In the genomic region with DNA sequence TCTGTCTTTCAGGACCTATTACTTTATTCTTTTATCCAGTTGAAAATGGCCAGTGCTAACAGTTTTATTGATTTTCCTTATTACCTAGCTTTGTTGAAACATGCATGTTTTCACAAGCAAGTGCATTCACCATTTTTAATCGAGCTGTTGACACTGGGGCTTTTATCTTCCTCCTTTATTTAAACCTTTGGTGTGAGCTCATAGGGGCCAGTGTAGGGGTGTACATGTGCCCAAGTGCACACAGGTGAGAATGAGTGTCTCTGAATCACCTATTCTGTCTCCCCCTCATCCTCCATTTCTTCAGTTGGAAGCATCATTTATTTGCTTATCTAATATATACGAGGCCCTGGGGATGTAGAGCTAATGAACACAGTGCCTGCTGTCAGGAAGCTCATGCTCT, we compare ENCODE assay signal across 24 cellular contexts.
DNase-seq lines count a peak whose midpoint lies in the region; ATAC-seq and TF ChIP-seq lines count a peak whose summit lies in the region.
"Had no signal": no experiment of that assay in that cellular context is flagged by ENCODE, and none has a peak within 500 bp of the region (broad histone marks: within the 10 kb centered on the region; RNA-seq: fewer than 3 reads in every experiment).

No MANE protein-coding gene starts in this region.

- POLR2A ChIA-PET in PC-9 (lab: Charles Lee; ENCODE audit: unreplicated experiment): no interaction called here

- H3F3A ChIP-seq in PC-9 (ENCODE audit: insufficient read depth, low read depth): peaks cover 22% of the 10 kb centered on the region

- H3K4me3 Mint-ChIP-seq in activated CD8-positive, alpha-beta memory T cell treated with anti-CD3 and anti-CD28 coated beads, Interleukin-2, amount 10 ng/mL, durations not matched to agents 7 days and 5 days: no peak overlapping the region
- H3K4me3 Mint-ChIP-seq: GM23338, memory B cell, WTC11 had no signal

- peaks cover 46% of the 10 kb centered on the region for H3K36me3 Mint-ChIP-seq in activated CD8-positive, alpha-beta memory T cell treated with anti-CD3 and anti-CD28 coated beads, Interleukin-2, amount 10 ng/mL, durations not matched to agents 7 days and 5 days
- H3K36me3 Mint-ChIP-seq: WTC11 had no signal

- H3K4me1 Mint-ChIP-seq in activated CD8-positive, alpha-beta memory T cell treated with anti-CD3 and anti-CD28 coated beads, Interleukin-2, amount 10 ng/mL, durations not matched to agents 7 days and 5 days: peaks cover 51% of the 10 kb centered on the region

- H3K27me3 Mint-ChIP-seq in activated CD8-positive, alpha-beta memory T cell treated with anti-CD3 and anti-CD28 coated beads, Interleukin-2, amount 10 ng/mL, durations not matched to agents 7 days and 5 days: no peaks in the 10 kb centered on the region
- H3K27me3 Mint-ChIP-seq: memory B cell had no signal

- intact Hi-C loops in PC-9 (cut with micrococcal nuclease; ENCODE audit: unreplicated experiment): no loop called here
- intact Hi-C loops in sigmoid colon (cut with DNase I): no loop called here
- intact Hi-C loops in left colon (cut with DNase I, micrococcal nuclease): no loop called here

- BruUV-seq in PC-9 (replicated peaks; lab: Mats Ljungman, UMichigan): no TSS peak

- peaks cover 6% of the 10 kb centered on the region; the same call in 1 of the 2 replicates for H4K20me1 ChIP-seq in PC-9 (ENCODE audit: insufficient read depth)

- TF ChIP-seq EP300 in sigmoid colon (IDR thresholded peaks at IDR 0.05): no peak

- CTCF ChIA-PET in activated CD8-positive, alpha-beta memory T cell treated with anti-CD3 and anti-CD28 coated beads, Interleukin-2, amount 10 ng/mL, durations not matched to agents 7 days and 5 days (lab: Charles Lee): interaction anchor here (1.0 to 2.0 kb wide), 5 partner anchors 9 to 72 kb away, joined by 5 to 8 read pairs (median 6); no protein-coding TSS in a partner anchor
- CTCF ChIA-PET in PC-9 (lab: Charles Lee): interaction anchor here (1.1 kb wide), 1 partner anchor 18 kb away, joined by 6 read pairs; no protein-coding TSS in a partner anchor

- 0 out of 2 replicates have a peak, but pooled peaks cover 17% of the 10 kb centered on the region for H3K79me2 ChIP-seq in PC-9 (ENCODE audit: low read depth)

- H3K27ac Mint-ChIP-seq in activated CD8-positive, alpha-beta memory T cell treated with anti-CD3 and anti-CD28 coated beads, Interleukin-2, amount 10 ng/mL, durations not matched to agents 7 days and 5 days: peak overlapping the region; percentile 89
- H3K27ac Mint-ChIP-seq: GM23338, memory B cell, WTC11 had no signal

- H3K9me3 ChIP-seq in PC-9 (ENCODE audit: insufficient read depth, low read depth) (no peaks in the 10 kb centered on the region), sigmoid colon (no peaks in the 10 kb centered on the region)
- H3K9me3 ChIP-seq: heart right ventricle, upper lobe of left lung had no signal

- WGBS in sigmoid colon, 2 donors: 65 to 79% methylated on average over 2 of the region's 2 CpGs

- H3K36me3 ChIP-seq in PC-9 (ENCODE audit: low read depth) (no peaks in the 10 kb centered on the region), sigmoid colon (peaks cover 0 to 6% (median 0%) of the 10 kb centered on the region in 4 donors)

- peaks cover 36% of the 10 kb centered on the region for H3K4me1 ChIP-seq in PC-9 (replicated peaks; ENCODE audit: insufficient read depth)
- H3K4me1 ChIP-seq in sigmoid colon: peaks cover 0 to 68% (median 54%) of the 10 kb centered on the region in 4 donors

- ATAC-seq in activated CD8-positive, alpha-beta memory T cell treated with anti-CD3 and anti-CD28 coated beads, Interleukin-2, amount 10 ng/mL, durations not matched to agents 7 days and 5 days: no peak
- ATAC-seq in GM19455 (IDR thresholded peaks at IDR 0.05; ENCODE audit: unreplicated experiment) (no peak), left colon (no peak)
- ATAC-seq: GM23338, heart right ventricle, left cardiac atrium, WTC11 had no signal

- no peak for TF ChIP-seq CTCF in PC-9 (conservative IDR thresholded peaks at IDR 0.05)
- no peak for TF ChIP-seq CTCF in sigmoid colon (IDR thresholded peaks at IDR 0.05)

- peak overlapping the region; percentile 63 for H3K4me2 ChIP-seq in PC-9
- H3K4me2 ChIP-seq: GM23338, KMS-11 had no signal

- H3K9me2 ChIP-seq in PC-9 (ENCODE audit: insufficient read depth): no peaks in the 10 kb centered on the region

- no peak for TF ChIP-seq POLR2A in sigmoid colon (IDR thresholded peaks at IDR 0.05)

- no peak for DNase-seq in activated CD8-positive, alpha-beta memory T cell treated with anti-CD3 and anti-CD28 coated beads, Interleukin-2, amount 10 ng/mL, durations not matched to agents 7 days and 5 days
- no peak for DNase-seq in activated CD8-positive, alpha-beta memory T cell treated with anti-CD3 and anti-CD28 coated beads, Interleukin-2, amount 50 U/mL, for 48 hours
- DNase-seq in NCI-H1930 (lab: John Stamatoyannopoulos, UW) (peak; percentile 83 to 86), PC-9 (no peak), sigmoid colon (no peak), NCI-H510A treated with DMSO at 0.1 percent for 48 hours (lab: John Stamatoyannopoulos, UW) (no peak), left colon (no peak)
- DNase-seq: activated CD4-positive, alpha-beta T cell treated with anti-CD3 and anti-CD28 coated beads, Interleukin-2, amount 50 U/mL, for 4 hours; activated gamma-delta T cell treated with Interleukin-2 at 50 U/mL for 16 hours; effector CD4-positive, alpha-beta T cell; erythroblast; heart right ventricle; left cardiac atrium; NCI-H2029; NCI-H524; stimulated activated CD4-positive, alpha-beta T cell treated with anti-CD3 and anti-CD28 coated beads, Interleukin-1b, Interleukin-23, amount 100 ng/mL, for 48 hours; T-helper 9 cell; upper lobe of left lung had no signal

- H3K4me3 ChIP-seq in PC-9: no peak overlapping the region
- no peak overlapping the region for H3K4me3 ChIP-seq in sigmoid colon
- H3K4me3 ChIP-seq: GM23338, heart right ventricle, skin epidermis, upper lobe of left lung had no signal

- H3K27ac ChIP-seq in PC-9: no peak overlapping the region
- H3K27ac ChIP-seq in sigmoid colon: peak overlapping the region in 3 of 4 donors; percentile 50 to 71 (median 61)
- H3K27ac ChIP-seq: heart right ventricle, KMS-11, upper lobe of left lung had no signal

- no peak overlapping the region for H2AFZ ChIP-seq in PC-9
- H2AFZ ChIP-seq: GM23338 had no signal

- H3K9me3 Mint-ChIP-seq in activated CD8-positive, alpha-beta memory T cell treated with anti-CD3 and anti-CD28 coated beads, Interleukin-2, amount 10 ng/mL, durations not matched to agents 7 days and 5 days (ENCODE audit: low read depth): peaks cover 4% of the 10 kb centered on the region
- H3K9me3 Mint-ChIP-seq: GM23338, memory B cell had no signal

- H3K27me3 ChIP-seq in PC-9 (ENCODE audit: insufficient read depth, low read depth) (no peaks in the 10 kb centered on the region), sigmoid colon (no peaks in the 10 kb centered on the region)
- H3K27me3 ChIP-seq: heart right ventricle, upper lobe of left lung had no signal

Comparison
In these comparisons a context has a peak if more than half of its experiments do, and no peak if none do; other contexts are left out.
1. DNase-seq: peak in NCI-H1930 (2 of 2); none in activated CD8-positive, alpha-beta memory T cell treated with anti-CD3 and anti-CD28 coated beads, Interleukin-2, amount 10 ng/mL, durations not matched to agents 7 days and 5 days (single experiment), activated CD8-positive, alpha-beta memory T cell treated with anti-CD3 and anti-CD28 coated beads, Interleukin-2, amount 50 U/mL, for 48 hours (single experiment), PC-9 (0 of 2), sigmoid colon (single experiment), NCI-H510A treated with DMSO at 0.1 percent for 48 hours (single experiment) and left colon (0 of 2).